8 cellular contexts compared by ENCODE assay signal in the genomic region with DNA sequence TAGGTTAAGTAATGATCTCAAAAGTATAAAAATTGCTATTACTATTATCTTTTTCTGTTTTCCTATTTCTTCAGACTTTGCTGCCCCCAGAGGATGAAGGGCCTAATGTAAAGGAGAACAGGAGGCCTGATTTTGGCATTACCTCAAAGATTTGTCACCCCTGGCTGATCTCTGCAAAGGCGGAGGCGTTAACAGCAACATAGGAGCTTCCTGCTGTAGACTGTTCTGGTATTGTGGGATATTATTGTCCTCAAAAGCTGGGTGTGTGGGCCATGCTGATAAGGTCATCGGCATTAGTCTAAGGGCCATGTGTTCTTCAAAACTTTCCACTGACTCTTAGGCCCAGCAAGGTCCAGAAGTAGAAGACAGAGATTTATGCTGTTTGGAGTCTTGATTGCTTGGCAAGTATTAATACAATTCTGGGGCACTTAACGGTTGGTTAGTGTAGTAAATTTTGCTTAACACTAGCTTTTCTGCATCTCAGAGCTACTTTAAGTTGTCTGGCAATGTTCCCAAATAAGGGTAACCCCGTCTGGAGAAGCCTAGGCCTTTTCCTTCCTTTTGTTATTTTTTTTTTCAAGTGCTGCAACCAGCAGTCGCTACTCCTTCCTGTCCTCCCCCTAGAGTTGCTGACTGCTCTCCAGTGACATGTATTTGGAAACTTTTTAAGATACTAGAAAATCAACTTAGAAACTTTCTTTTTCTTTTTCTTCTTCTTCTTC. TPM values are rescaled to one million over a fixed set of nuclear protein-coding genes. Genes with fewer than 3 reads are reported as not detected.
DNase-seq lines count a peak whose midpoint lies in the region; ATAC-seq and TF ChIP-seq lines count a peak whose summit lies in the region.

No MANE protein-coding gene starts in this region.

- peak overlapping the region; percentile 24 for H3K14ac ChIP-seq in trophoblast cell (ENCODE audit: low read length)

- H3K27me3 ChIP-seq in Loucy (ENCODE audit: insufficient read depth, low read length, poor library complexity, severe bottlenecking), result no peaks in the 10 kb centered on the region
- H3K27me3 ChIP-seq in esophagus muscularis mucosa, result no peaks in the 10 kb centered on the region
- no peaks in the 10 kb centered on the region for H3K27me3 ChIP-seq in trophoblast cell (ENCODE audit: insufficient read depth, low read length)

- H3K4me1 ChIP-seq in Loucy (ENCODE audit: insufficient read depth, low read length, poor library complexity, severe bottlenecking) (peaks cover 5% of the 10 kb centered on the region), esophagus muscularis mucosa (peaks cover 10 to 23% (median 14%) of the 10 kb centered on the region in 4 donors), trophoblast cell (ENCODE audit: control insufficient read depth in 1 of 2, insufficient read depth in 2 of 2, low read length in 2 of 2) (peaks cover 0 to 3% of the 10 kb centered on the region in 2 experiments)

- WGBS in esophagus muscularis mucosa, result 11% methylated on average over 6 of the region's 6 CpGs
- WGBS in trophoblast cell (ENCODE audit: extremely low coverage, insufficient coverage, insufficient read length), result no CpG with 5 or more reads among the region's 6 CpGs

- H3K79me1 ChIP-seq in trophoblast cell (ENCODE audit: low read length), result no peaks in the 10 kb centered on the region

- TF ChIP-seq CTCF in Loucy (conservative IDR thresholded peaks at IDR 0.05; ENCODE audit: low read length), result 0 out of 2 replicates have a peak, but pooled peaks have one; percentile 23
- peak in 1 of 3 experiments; percentile 11 for TF ChIP-seq CTCF in esophagus muscularis mucosa (IDR thresholded peaks at IDR 0.05)

- H3K79me2 ChIP-seq in Loucy (ENCODE audit: insufficient read depth, low read length), result no peaks in the 10 kb centered on the region
- no peaks in the 10 kb centered on the region for H3K79me2 ChIP-seq in trophoblast cell (ENCODE audit: control insufficient read depth, insufficient read depth, low read length, poor library complexity)

- no peak overlapping the region for H4K12ac ChIP-seq in trophoblast cell (ENCODE audit: low read depth, low read length)

- H4K91ac ChIP-seq in trophoblast cell (ENCODE audit: low read depth, low read length), result no peak overlapping the region

- no peak overlapping the region for H2BK5ac ChIP-seq in trophoblast cell (ENCODE audit: low read depth, low read length, poor library complexity)

- H4K8ac ChIP-seq in trophoblast cell (ENCODE audit: low read depth, low read length), result no peak overlapping the region

- H3K9ac ChIP-seq in Loucy (ENCODE audit: low read depth, low read length, poor library complexity, severe bottlenecking) (no peak overlapping the region), trophoblast cell (ENCODE audit: low read length) (no peak overlapping the region)

- DNase-seq in DMS153 treated with DMSO at 0.1 percent for 48 hours (lab: John Stamatoyannopoulos, UW; ENCODE audit: unreplicated experiment), result peak; percentile 27
- no peak for DNase-seq in esophagus muscularis mucosa (ENCODE audit: extremely low spot score)
- DNase-seq in trophoblast cell, result no peak
- DNase-seq in activated CD4-positive, alpha-beta T cell treated with anti-CD3 and anti-CD28 coated beads, Interleukin-2, amount 50 U/mL, for 48 hours, result no peak
- DNase-seq in SW480 (ENCODE audit: low spot score), result no peak
- DNase-seq in SKM-1 (lab: John Stamatoyannopoulos, UW; ENCODE audit: unreplicated experiment), result no peak

- H2AFZ ChIP-seq in Loucy (ENCODE audit: low read length), result no peak overlapping the region
- H2AFZ ChIP-seq in trophoblast cell (ENCODE audit: insufficient read depth, low read length, poor library complexity), result no peak overlapping the region

- H3F3A ChIP-seq in Loucy (ENCODE audit: low read depth), result no peaks in the 10 kb centered on the region

- H3K23ac ChIP-seq in trophoblast cell (ENCODE audit: low read length), result no peak overlapping the region

- no peak for TF ChIP-seq EP300 in esophagus muscularis mucosa (IDR thresholded peaks at IDR 0.05)

- peak; percentile 80 for ATAC-seq in GM19463 (IDR thresholded peaks at IDR 0.05; ENCODE audit: unreplicated experiment)

- H3K4me3 ChIP-seq in Loucy (ENCODE audit: low read length, poor library complexity, severe bottlenecking), result no peak overlapping the region
- H3K4me3 ChIP-seq in esophagus muscularis mucosa, result no peak overlapping the region
- H3K4me3 ChIP-seq in trophoblast cell (ENCODE audit: low read depth, low read length), result no peak overlapping the region

- H3K4me2 ChIP-seq in Loucy (ENCODE audit: low read depth, low read length, poor library complexity, severe bottlenecking) (no peak overlapping the region), trophoblast cell (ENCODE audit: low read length) (no peak overlapping the region)

- no peak overlapping the region for H2AK5ac ChIP-seq in trophoblast cell (ENCODE audit: low read length)

- H3K9me3 ChIP-seq in Loucy (ENCODE audit: insufficient read depth, low read depth, low read length) (no peaks in the 10 kb centered on the region), esophagus muscularis mucosa (no peaks in the 10 kb centered on the region), trophoblast cell (ENCODE audit: insufficient read depth, low read depth, low read length) (no peaks in the 10 kb centered on the region)

- H3K9me2 ChIP-seq in Loucy (replicated peaks; ENCODE audit: low read depth, low read length), result no peaks in the 10 kb centered on the region

- no peak overlapping the region for H2BK12ac ChIP-seq in trophoblast cell (ENCODE audit: low read length)

- no peak overlapping the region for H2BK120ac ChIP-seq in trophoblast cell (ENCODE audit: insufficient read depth, low read length, poor library complexity)

- H3K4ac ChIP-seq in trophoblast cell (ENCODE audit: low read depth, low read length), result no peak overlapping the region

- H4K20me1 ChIP-seq in Loucy (ENCODE audit: insufficient read depth, low read length, poor library complexity, severe bottlenecking), result no peaks in the 10 kb centered on the region

- TF ChIP-seq POLR2A in esophagus muscularis mucosa (IDR thresholded peaks at IDR 0.05; ENCODE audit: low read depth), result no peak

- intact Hi-C loops in esophagus muscularis mucosa (cut with DNase I), result no loop called here

- H3K27ac ChIP-seq in esophagus muscularis mucosa (replicated peaks in 1 of 4) (peak overlapping the region; percentile 50 to 75 (median 56)), trophoblast cell (ENCODE audit: low read depth, low read length) (peak overlapping the region; percentile 2)

- H3K36me3 ChIP-seq in Loucy (ENCODE audit: insufficient read depth, low read length) (no peaks in the 10 kb centered on the region), esophagus muscularis mucosa (no peaks in the 10 kb centered on the region), trophoblast cell (ENCODE audit: control insufficient read depth in 1 of 2, insufficient read depth in 2 of 2, low read length in 2 of 2) (no peaks in the 10 kb centered on the region)

- H3K18ac ChIP-seq in trophoblast cell (ENCODE audit: low read length), result no peak overlapping the region

RNA-seq across cellular contexts. Expression of a gene that starts 14.0 kb away (rescaled TPM):
- total RNA-seq in esophagus muscularis mucosa, result 10 to 100 TPM; 27.3 to 33.4 (median 31.4) TPM
- polyA plus RNA-seq in trophoblast cell (2013), result 1.6 and 1.7 TPM in 2 replicates

RNA-seq across cellular contexts. Expression of a gene that starts 48.2 kb away (rescaled TPM):
- 10 to 100 TPM; 15.4 to 23.5 (median 21.8) TPM for total RNA-seq in esophagus muscularis mucosa
- polyA plus RNA-seq in trophoblast cell (2013), result 27.9 and 28.4 TPM in 2 replicates
